In the genomic region with DNA sequence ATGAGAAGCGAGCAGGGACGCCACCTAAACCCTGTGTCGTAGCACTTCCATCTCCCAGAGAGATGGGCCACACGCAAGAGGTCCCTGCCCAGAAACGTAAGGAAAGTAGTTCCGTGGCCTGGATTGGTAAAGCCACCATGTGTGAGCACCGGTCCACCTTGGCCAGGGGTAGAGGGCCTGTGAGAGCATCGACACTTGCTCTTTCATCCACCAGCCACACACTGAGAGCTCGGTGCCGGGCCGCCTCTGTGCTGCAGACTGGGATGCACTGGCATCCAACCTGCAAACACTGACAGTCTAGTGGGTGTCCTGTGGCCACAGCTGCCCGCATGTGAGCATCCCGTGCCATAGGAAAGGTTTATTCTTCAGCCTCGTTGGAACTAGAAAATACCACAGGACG, we compare ENCODE assay signal across 17 cellular contexts.
A peak's percentile ranks its signal among the peaks of the same experiment; 100 is the strongest.
DNase-seq lines count a peak whose midpoint lies in the region; TF ChIP-seq lines count a peak whose summit lies in the region.
"Had no signal": no experiment of that assay in that cellular context is flagged by ENCODE, and none has a peak within 500 bp of the region (broad histone marks: within the 10 kb centered on the region; RNA-seq: fewer than 3 reads in every experiment).

No MANE protein-coding gene starts in this region.

- H3K4me2 ChIP-seq in BLaER1, result peak overlapping the region; percentile 89
- peak overlapping the region in 8 of 11 experiments; percentile 85 to 97 (median 93); a peak in 14 of 22 replicates for H3K4me2 ChIP-seq in BLaER1 treated with 17β-estradiol and CSF1 and Interleukin-3, amounts not matched to agents 10 nM and 100 nM

- no peak overlapping the region for H3K27ac ChIP-seq in BLaER1
- peak overlapping the region in 2 of 11 experiments; percentile 32 to 70; a peak in 2 of 22 replicates for H3K27ac ChIP-seq in BLaER1 treated with 17β-estradiol and CSF1 and Interleukin-3, amounts not matched to agents 10 nM and 100 nM
- no peak overlapping the region for H3K27ac ChIP-seq in endodermal cell (ENCODE audit: low read depth, low read length)
- H3K27ac ChIP-seq in caudate nucleus (ENCODE audit: low read depth, low read length), result no peak overlapping the region
- H3K27ac ChIP-seq: GM23248, HL-60 had no signal

- peaks cover 18% of the 10 kb centered on the region for H3K4me1 Mint-ChIP-seq in endodermal cell
- peaks cover 58% of the 10 kb centered on the region for H3K4me1 Mint-ChIP-seq in nephron
- H3K4me1 Mint-ChIP-seq: CD4-positive, alpha-beta memory T cell had no signal

- no peaks in the 10 kb centered on the region for H3K36me3 ChIP-seq in BLaER1
- no peaks in the 10 kb centered on the region for H3K36me3 ChIP-seq in BLaER1 treated with 17β-estradiol and CSF1 and Interleukin-3, amounts not matched to agents 10 nM and 100 nM
- no peaks in the 10 kb centered on the region for H3K36me3 ChIP-seq in endodermal cell (ENCODE audit: control insufficient read depth, insufficient read depth, low read length)
- H3K36me3 ChIP-seq: BE2C had no signal

- no peak overlapping the region for H3K4me3 Mint-ChIP-seq in endodermal cell
- H3K4me3 Mint-ChIP-seq in nephron, result no peak overlapping the region
- H3K4me3 Mint-ChIP-seq: CD14-positive monocyte; CD4-positive, alpha-beta memory T cell had no signal

- no peak overlapping the region for H3K9ac ChIP-seq in BLaER1
- H3K9ac ChIP-seq in BLaER1 treated with 17β-estradiol and CSF1 and Interleukin-3, amounts not matched to agents 10 nM and 100 nM, result no peak overlapping the region; a peak in 1 of 22 replicates
- no peak overlapping the region for H3K9ac ChIP-seq in endodermal cell (ENCODE audit: extremely low read depth, low read length, poor library complexity, severe bottlenecking)
- H3K9ac ChIP-seq: GM23248 had no signal

- peaks cover 1% of the 10 kb centered on the region; the same call in 1 of the 2 replicates for H3K9me3 ChIP-seq in BLaER1
- H3K9me3 ChIP-seq in BLaER1 treated with 17β-estradiol and CSF1 and Interleukin-3, amounts not matched to agents 10 nM and 100 nM (replicated peaks in 1 of 11), result peaks cover 0 to 6% (median 3%) of the 10 kb centered on the region in 11 experiments; a peak in 10 of 22 replicates
- H3K9me3 ChIP-seq in endodermal cell (ENCODE audit: control insufficient read depth, low read length), result no peaks in the 10 kb centered on the region
- H3K9me3 ChIP-seq: BE2C had no signal

- H3K27ac Mint-ChIP-seq in endodermal cell (no peak overlapping the region), nephron (peak overlapping the region; percentile 66 to 97 (median 96))
- H3K27ac Mint-ChIP-seq: CD4-positive, alpha-beta memory T cell had no signal

- peaks cover 68% of the 10 kb centered on the region for H3K4me1 ChIP-seq in BLaER1
- peaks cover 28 to 75% (median 61%) of the 10 kb centered on the region in 10 experiments for H3K4me1 ChIP-seq in BLaER1 treated with 17β-estradiol and CSF1 and Interleukin-3, amounts not matched to agents 10 nM and 100 nM
- no peaks in the 10 kb centered on the region for H3K4me1 ChIP-seq in endodermal cell (ENCODE audit: control insufficient read depth, insufficient read depth, low read length)
- H3K4me1 ChIP-seq: BE2C had no signal

- H4K20me1 ChIP-seq in BLaER1, result no peaks in the 10 kb centered on the region
- no peaks in the 10 kb centered on the region for H4K20me1 ChIP-seq in BLaER1 treated with 17β-estradiol and CSF1 and Interleukin-3, amounts not matched to agents 10 nM and 100 nM

- no peaks in the 10 kb centered on the region for H3K9me3 Mint-ChIP-seq in endodermal cell
- H3K9me3 Mint-ChIP-seq in nephron, result no peaks in the 10 kb centered on the region

- WGBS in endodermal cell (ENCODE audit: insufficient coverage in 1 of 2, insufficient read length in 1 of 2), 2 experiments, result 92 to 93% methylated on average over 12 to 15 of the region's 15 CpGs

- H3K4me3 ChIP-seq in BLaER1, result no peak overlapping the region
- no peak overlapping the region for H3K4me3 ChIP-seq in BLaER1 treated with 17β-estradiol and CSF1 and Interleukin-3, amounts not matched to agents 10 nM and 100 nM
- H3K4me3 ChIP-seq in endodermal cell (ENCODE audit: low read length), result no peak overlapping the region
- H3K4me3 ChIP-seq: GM23248 had no signal

- DNase-seq in endodermal cell (peak; percentile 38), NCI-H524 treated with DMSO at 0.1 percent for 48 hours (lab: John Stamatoyannopoulos, UW) (no peak), caudate nucleus (lab: John Stamatoyannopoulos, UW) (no peak), NCI-H2227 treated with DMSO at 0.1 percent for 48 hours (lab: John Stamatoyannopoulos, UW) (no peak)
- DNase-seq: ACHN; BE2C; CD4-positive, alpha-beta memory T cell; DMS153; DMS79; GDM1; HCEC 1CT had no signal

- H3K27me3 Mint-ChIP-seq in endodermal cell (ENCODE audit: insufficient read depth) (peaks cover 16% of the 10 kb centered on the region), nephron (ENCODE audit: low read depth) (peaks cover 29% of the 10 kb centered on the region)

- H3K27me3 ChIP-seq in BLaER1 (no peaks in the 10 kb centered on the region), endodermal cell (ENCODE audit: control insufficient read depth, insufficient read depth, low read length, poor library complexity, severe bottlenecking) (peaks cover 11% of the 10 kb centered on the region)
- peaks cover 0 to 20% (median 0%) of the 10 kb centered on the region in 11 experiments; a peak in 4 of 22 replicates for H3K27me3 ChIP-seq in BLaER1 treated with 17β-estradiol and CSF1 and Interleukin-3, amounts not matched to agents 10 nM and 100 nM
- H3K27me3 ChIP-seq: BE2C had no signal

- no peaks in the 10 kb centered on the region for H3K36me3 Mint-ChIP-seq in endodermal cell (ENCODE audit: low read depth)
- no peaks in the 10 kb centered on the region for H3K36me3 Mint-ChIP-seq in nephron (ENCODE audit: low read depth)
- H3K36me3 Mint-ChIP-seq: CD14-positive monocyte; CD4-positive, alpha-beta memory T cell had no signal

- TF ChIP-seq CTCF in endodermal cell (conservative IDR thresholded peaks at IDR 0.05) (no peak), nephron (IDR thresholded peaks at IDR 0.05; ENCODE audit: unreplicated experiment in 3 of 3) (no peak)
